33 cellular contexts compared by ENCODE assay signal in the genomic region with DNA sequence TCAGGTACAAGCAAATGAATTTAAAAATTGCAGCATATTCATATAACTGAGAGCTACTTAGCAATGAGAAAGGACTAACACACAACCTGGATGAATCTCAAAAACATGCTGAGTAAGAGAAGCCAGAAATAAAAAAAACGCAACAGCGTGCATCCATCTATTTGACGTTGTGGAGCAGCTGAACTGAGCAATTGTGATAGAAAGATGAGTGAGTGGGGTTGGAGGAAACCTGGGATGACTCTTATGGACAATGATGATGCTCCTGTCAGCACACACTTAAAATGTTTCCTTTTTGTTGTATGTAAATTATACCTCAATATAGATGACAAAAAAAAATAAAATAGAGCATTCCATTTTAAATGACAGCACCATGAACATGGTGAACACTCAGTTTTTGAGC.
"Had no signal": no experiment of that assay in that cellular context is flagged by ENCODE, and none has a peak within 500 bp of the region (broad histone marks: within the 10 kb centered on the region; RNA-seq: fewer than 3 reads in every experiment).

No MANE protein-coding gene starts in this region.

- H3K27ac ChIP-seq: Peyer's patch, SJSA1 had no signal

- DNase-seq: activated CD4-positive, alpha-beta memory T cell treated with anti-CD3 and anti-CD28 coated beads for 36 hours; activated CD4-positive, alpha-beta T cell treated with anti-CD3 and anti-CD28 coated beads, Interleukin-2, amount 50 U/mL, for 1 hour; activated CD8-positive, alpha-beta memory T cell treated with anti-CD3 and anti-CD28 coated beads, Interleukin-2, amount 50 U/mL, for 4 hours; activated gamma-delta T cell treated with Interleukin-2 at 50 U/mL for 16 hours; activated naive CD4-positive, alpha-beta T cell treated with anti-CD3 and anti-CD28 coated beads for 36 hours; activated naive CD8-positive, alpha-beta T cell treated with anti-CD3 and anti-CD28 coated beads, Interleukin-2, amount 50 U/mL, for 24 hours; activated T-cell treated with anti-CD3 and anti-CD28 coated beads for 4 hours; activated T-cell treated with anti-CD3 and anti-CD28 coated beads, Interleukin-2, amount 50 U/mL, for 4 hours; anterior cingulate cortex; caudate nucleus; cerebellar nuclear complex; MM.1S; MV-4-11; NCI-H1092; NCI-H1436 treated with DMSO at 0.1 percent for 48 hours; NCI-H1694 treated with DMSO at 0.1 percent for 48 hours; NCI-H2029; NCI-H2171; NCI-H510A; NCI-H526; NCI-H748 treated with DMSO at 0.1 percent for 48 hours; NK-92 treated with Interleukin-12 subunit alpha and Interleukin-12 subunit beta, amount 100 ng/mL, for 24 hours; PC-3; Peyer's patch; RPMI8226; SHP77 treated with DMSO at 0.1 percent for 48 hours; SK-N-SH had no signal

- H3K27me3 ChIP-seq: Peyer's patch, SJSA1 had no signal

- H3K36me3 Mint-ChIP-seq: activated CD4-positive, alpha-beta memory T cell treated with anti-CD3 and anti-CD28 coated beads for 36 hours; activated naive CD8-positive, alpha-beta T cell; brain had no signal

- H3K9me3 ChIP-seq: Peyer's patch, SJSA1, SK-N-SH had no signal

- H3K4me3 ChIP-seq: Peyer's patch, SJSA1 had no signal

- H3K9me3 Mint-ChIP-seq: activated CD4-positive, alpha-beta memory T cell treated with anti-CD3 and anti-CD28 coated beads for 36 hours; activated naive CD4-positive, alpha-beta T cell treated with anti-CD3 and anti-CD28 coated beads for 36 hours; activated naive CD8-positive, alpha-beta T cell treated with anti-CD3 and anti-CD28 coated beads, Interleukin-2, amount 50 U/mL, for 24 hours; activated T-cell treated with anti-CD3 and anti-CD28 coated beads, Interleukin-2, amount 50 U/mL, for 4 hours; activated T-helper 1 cell treated with anti-CD3 and anti-CD28 coated beads, Interleukin-12 subunit alpha, Interleukin-12 subunit beta, Interleukin-2, Interleukin-4 antibody, amounts not matched to agents 30 ng/mL and 10 ng/mL and 1 ng/mL, durations not matched to agents 14 hours and 24 hours and 36 hours; T-helper 1 cell treated with Interleukin-12 subunit alpha and Interleukin-12 subunit beta and Interleukin-4 antibody, amounts not matched to agents 30 μg/mL and 1 μg/mL, for 36 hours; T-helper 2 cell treated with Interferon-gamma antibody and Interleukin-4, amounts not matched to agents 5 μg/mL and 100 μg/mL, for 36 hours had no signal

- H3K27ac Mint-ChIP-seq: activated CD4-positive, alpha-beta memory T cell treated with anti-CD3 and anti-CD28 coated beads for 36 hours; activated naive CD4-positive, alpha-beta T cell treated with anti-CD3 and anti-CD28 coated beads for 36 hours; activated naive CD8-positive, alpha-beta T cell; activated naive CD8-positive, alpha-beta T cell treated with anti-CD3 and anti-CD28 coated beads, Interleukin-2, amount 50 U/mL, for 24 hours; activated T-helper 1 cell treated with anti-CD3 and anti-CD28 coated beads, Interleukin-12 subunit alpha, Interleukin-12 subunit beta, Interleukin-2, Interleukin-4 antibody, amounts not matched to agents 30 ng/mL and 10 ng/mL and 1 ng/mL, durations not matched to agents 14 hours and 24 hours and 36 hours; brain; T-helper 1 cell treated with Interleukin-12 subunit alpha and Interleukin-12 subunit beta and Interleukin-4 antibody, amounts not matched to agents 30 μg/mL and 1 μg/mL, for 36 hours; T-helper 2 cell treated with Interferon-gamma antibody and Interleukin-4, amounts not matched to agents 5 μg/mL and 100 μg/mL, for 36 hours had no signal

- ATAC-seq: activated naive CD8-positive, alpha-beta T cell treated with anti-CD3 and anti-CD28 coated beads, Interleukin-2, amount 50 U/mL, for 24 hours; activated T-cell treated with anti-CD3 and anti-CD28 coated beads, Interleukin-2, amount 50 U/mL, for 4 hours; PC-3 had no signal

- H3K4me3 Mint-ChIP-seq: activated CD4-positive, alpha-beta memory T cell treated with anti-CD3 and anti-CD28 coated beads for 36 hours; activated naive CD4-positive, alpha-beta T cell treated with anti-CD3 and anti-CD28 coated beads for 36 hours; activated naive CD8-positive, alpha-beta T cell; activated naive CD8-positive, alpha-beta T cell treated with anti-CD3 and anti-CD28 coated beads, Interleukin-2, amount 50 U/mL, for 24 hours; activated T-cell treated with anti-CD3 and anti-CD28 coated beads, Interleukin-2, amount 50 U/mL, for 4 hours; activated T-helper 1 cell treated with anti-CD3 and anti-CD28 coated beads, Interleukin-12 subunit alpha, Interleukin-12 subunit beta, Interleukin-2, Interleukin-4 antibody, amounts not matched to agents 30 ng/mL and 10 ng/mL and 1 ng/mL, durations not matched to agents 14 hours and 24 hours and 36 hours; brain; T-helper 1 cell treated with Interleukin-12 subunit alpha and Interleukin-12 subunit beta and Interleukin-4 antibody, amounts not matched to agents 30 μg/mL and 1 μg/mL, for 36 hours; T-helper 2 cell treated with Interferon-gamma antibody and Interleukin-4, amounts not matched to agents 5 μg/mL and 100 μg/mL, for 36 hours had no signal

- H3K4me1 Mint-ChIP-seq: activated naive CD8-positive, alpha-beta T cell treated with anti-CD3 and anti-CD28 coated beads, Interleukin-2, amount 50 U/mL, for 24 hours had no signal

- H3K4me1 ChIP-seq: Peyer's patch, SJSA1 had no signal

- H3K36me3 ChIP-seq: Peyer's patch, SJSA1 had no signal
